In genomic region chr16:85821441-85821901, GRCh38 we compare ENCODE assay signal across 1 cellular context.
TF ChIP-seq lines count a peak whose summit lies in the region.

No MANE protein-coding gene starts in this region.

TF ChIP-seq in HepG2, 621 proteins besides CTCF, POLR2A, EP300 and RAD21 (continued from another document and continues in another):
- no peak for TF ChIP-seq ARID3A (IDR thresholded peaks at IDR 0.05; ENCODE audit: low read depth, low read length)
- TF ChIP-seq ZNF33B (CRISPR knock-in tag; IDR thresholded peaks at IDR 0.05) = no peak
- no peak for TF ChIP-seq ZNF20 (CRISPR knock-in tag; IDR thresholded peaks at IDR 0.05)
- TF ChIP-seq JUN (CRISPR knock-in tag; IDR thresholded peaks at IDR 0.05) = no peak
- TF ChIP-seq, protein P1, sequence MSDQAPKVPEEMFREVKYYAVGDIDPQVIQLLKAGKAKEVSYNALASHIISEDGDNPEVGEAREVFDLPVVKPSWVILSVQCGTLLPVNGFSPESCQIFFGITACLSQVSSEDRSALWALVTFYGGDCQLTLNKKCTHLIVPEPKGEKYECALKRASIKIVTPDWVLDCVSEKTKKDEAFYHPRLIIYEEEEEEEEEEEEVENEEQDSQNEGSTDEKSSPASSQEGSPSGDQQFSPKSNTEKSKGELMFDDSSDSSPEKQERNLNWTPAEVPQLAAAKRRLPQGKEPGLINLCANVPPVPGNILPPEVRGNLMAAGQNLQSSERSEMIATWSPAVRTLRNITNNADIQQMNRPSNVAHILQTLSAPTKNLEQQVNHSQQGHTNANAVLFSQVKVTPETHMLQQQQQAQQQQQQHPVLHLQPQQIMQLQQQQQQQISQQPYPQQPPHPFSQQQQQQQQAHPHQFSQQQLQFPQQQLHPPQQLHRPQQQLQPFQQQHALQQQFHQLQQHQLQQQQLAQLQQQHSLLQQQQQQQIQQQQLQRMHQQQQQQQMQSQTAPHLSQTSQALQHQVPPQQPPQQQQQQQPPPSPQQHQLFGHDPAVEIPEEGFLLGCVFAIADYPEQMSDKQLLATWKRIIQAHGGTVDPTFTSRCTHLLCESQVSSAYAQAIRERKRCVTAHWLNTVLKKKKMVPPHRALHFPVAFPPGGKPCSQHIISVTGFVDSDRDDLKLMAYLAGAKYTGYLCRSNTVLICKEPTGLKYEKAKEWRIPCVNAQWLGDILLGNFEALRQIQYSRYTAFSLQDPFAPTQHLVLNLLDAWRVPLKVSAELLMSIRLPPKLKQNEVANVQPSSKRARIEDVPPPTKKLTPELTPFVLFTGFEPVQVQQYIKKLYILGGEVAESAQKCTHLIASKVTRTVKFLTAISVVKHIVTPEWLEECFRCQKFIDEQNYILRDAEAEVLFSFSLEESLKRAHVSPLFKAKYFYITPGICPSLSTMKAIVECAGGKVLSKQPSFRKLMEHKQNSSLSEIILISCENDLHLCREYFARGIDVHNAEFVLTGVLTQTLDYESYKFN (CRISPR knock-in tag; conservative IDR thresholded peaks at IDR 0.05) = no peak
- no peak for TF ChIP-seq TP53 (CRISPR knock-in tag; conservative IDR thresholded peaks at IDR 0.05)
- TF ChIP-seq MTA3 (CRISPR knock-in tag; IDR thresholded peaks at IDR 0.05) = no peak
- no peak for TF ChIP-seq JDP2 (CRISPR knock-in tag; IDR thresholded peaks at IDR 0.05; ENCODE audit: borderline replicate concordance)
- TF ChIP-seq, protein P2, sequence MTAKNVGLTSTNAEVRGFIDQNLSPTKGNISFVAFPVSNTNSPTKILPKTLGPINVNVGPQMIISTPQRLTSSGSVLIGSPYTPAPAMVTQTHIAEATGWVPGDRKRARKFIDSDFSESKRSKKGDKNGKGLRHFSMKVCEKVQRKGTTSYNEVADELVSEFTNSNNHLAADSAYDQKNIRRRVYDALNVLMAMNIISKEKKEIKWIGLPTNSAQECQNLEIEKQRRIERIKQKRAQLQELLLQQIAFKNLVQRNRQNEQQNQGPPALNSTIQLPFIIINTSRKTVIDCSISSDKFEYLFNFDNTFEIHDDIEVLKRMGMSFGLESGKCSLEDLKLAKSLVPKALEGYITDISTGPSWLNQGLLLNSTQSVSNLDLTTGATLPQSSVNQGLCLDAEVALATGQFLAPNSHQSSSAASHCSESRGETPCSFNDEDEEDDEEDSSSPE (CRISPR knock-in tag; IDR thresholded peaks at IDR 0.05) = no peak
- TF ChIP-seq ZNF775 (CRISPR knock-in tag; IDR thresholded peaks at IDR 0.05; ENCODE audit: borderline replicate concordance) = no peak
- TF ChIP-seq NR1H2 (CRISPR knock-in tag; IDR thresholded peaks at IDR 0.05; ENCODE audit: borderline replicate concordance, low read depth) = no peak
- TF ChIP-seq RXRA (CRISPR knock-in tag; IDR thresholded peaks at IDR 0.05) = peak; percentile 40; the same call in 1 of the 2 replicates
- no peak for TF ChIP-seq TBX3 (IDR thresholded peaks at IDR 0.05; ENCODE audit: borderline replicate concordance)
- no peak for TF ChIP-seq ZBTB10 (CRISPR knock-in tag; IDR thresholded peaks at IDR 0.05; ENCODE audit: borderline replicate concordance)
- TF ChIP-seq ZNF17 (CRISPR knock-in tag; IDR thresholded peaks at IDR 0.05) = no peak
- TF ChIP-seq ZFP36L2 (CRISPR knock-in tag; IDR thresholded peaks at IDR 0.05) = no peak
- TF ChIP-seq, protein P3, sequence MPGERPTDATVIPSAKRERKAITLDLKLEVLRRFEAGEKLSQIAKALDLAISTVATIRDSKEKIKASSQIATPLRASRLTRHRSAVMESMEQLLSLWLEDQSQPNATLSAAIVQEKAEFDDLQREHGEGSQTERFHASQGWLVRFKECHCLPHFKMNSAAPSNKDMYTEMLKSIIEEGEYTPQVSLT (CRISPR knock-in tag; IDR thresholded peaks at IDR 0.05; ENCODE audit: borderline replicate concordance, low read depth) = no peak
- no peak for TF ChIP-seq TBX2 (CRISPR knock-in tag; IDR thresholded peaks at IDR 0.05; ENCODE audit: borderline replicate concordance)
- TF ChIP-seq NFYC (CRISPR knock-in tag; IDR thresholded peaks at IDR 0.05) = no peak
- TF ChIP-seq ZNF3 (CRISPR knock-in tag; IDR thresholded peaks at IDR 0.05) = no peak
- no peak for TF ChIP-seq MATR3 (CRISPR knock-in tag; IDR thresholded peaks at IDR 0.05)
- no peak for TF ChIP-seq RBM22 (optimal IDR thresholded peaks at IDR 0.05; ENCODE audit: low read length)
- TF ChIP-seq, protein P4, sequence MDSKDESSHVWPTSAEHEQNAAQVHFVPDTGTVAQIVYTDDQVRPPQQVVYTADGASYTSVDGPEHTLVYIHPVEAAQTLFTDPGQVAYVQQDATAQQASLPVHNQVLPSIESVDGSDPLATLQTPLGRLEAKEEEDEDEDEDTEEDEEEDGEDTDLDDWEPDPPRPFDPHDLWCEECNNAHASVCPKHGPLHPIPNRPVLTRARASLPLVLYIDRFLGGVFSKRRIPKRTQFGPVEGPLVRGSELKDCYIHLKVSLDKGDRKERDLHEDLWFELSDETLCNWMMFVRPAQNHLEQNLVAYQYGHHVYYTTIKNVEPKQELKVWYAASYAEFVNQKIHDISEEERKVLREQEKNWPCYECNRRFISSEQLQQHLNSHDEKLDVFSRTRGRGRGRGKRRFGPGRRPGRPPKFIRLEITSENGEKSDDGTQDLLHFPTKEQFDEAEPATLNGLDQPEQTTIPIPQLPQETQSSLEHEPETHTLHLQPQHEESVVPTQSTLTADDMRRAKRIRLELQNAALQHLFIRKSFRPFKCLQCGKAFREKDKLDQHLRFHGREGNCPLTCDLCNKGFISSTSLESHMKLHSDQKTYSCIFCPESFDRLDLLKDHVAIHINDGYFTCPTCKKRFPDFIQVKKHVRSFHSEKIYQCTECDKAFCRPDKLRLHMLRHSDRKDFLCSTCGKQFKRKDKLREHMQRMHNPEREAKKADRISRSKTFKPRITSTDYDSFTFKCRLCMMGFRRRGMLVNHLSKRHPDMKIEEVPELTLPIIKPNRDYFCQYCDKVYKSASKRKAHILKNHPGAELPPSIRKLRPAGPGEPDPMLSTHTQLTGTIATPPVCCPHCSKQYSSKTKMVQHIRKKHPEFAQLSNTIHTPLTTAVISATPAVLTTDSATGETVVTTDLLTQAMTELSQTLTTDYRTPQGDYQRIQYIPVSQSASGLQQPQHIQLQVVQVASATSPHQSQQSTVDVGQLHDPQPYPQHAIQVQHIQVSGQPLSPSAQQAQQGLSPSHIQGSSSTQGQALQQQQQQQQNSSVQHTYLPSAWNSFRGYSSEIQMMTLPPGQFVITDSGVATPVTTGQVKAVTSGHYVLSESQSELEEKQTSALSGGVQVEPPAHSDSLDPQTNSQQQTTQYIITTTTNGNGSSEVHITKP (CRISPR knock-in tag; IDR thresholded peaks at IDR 0.05; ENCODE audit: low read depth) = 0 out of 2 replicates have a peak, but pooled peaks have one; percentile 58
- peak; percentile 17; the same call in 1 of the 2 replicates for TF ChIP-seq CEBPG (CRISPR knock-in tag; IDR thresholded peaks at IDR 0.05)
- no peak for TF ChIP-seq TCF7 (IDR thresholded peaks at IDR 0.05; ENCODE audit: low read depth)
- no peak for TF ChIP-seq TSC22D2 (CRISPR knock-in tag; IDR thresholded peaks at IDR 0.05; ENCODE audit: borderline replicate concordance)
- no peak for TF ChIP-seq XBP1 (CRISPR knock-in tag; IDR thresholded peaks at IDR 0.05)
- no peak for TF ChIP-seq ZNF609 (CRISPR knock-in tag; IDR thresholded peaks at IDR 0.05; ENCODE audit: borderline replicate concordance)
- no peak for TF ChIP-seq ZNF563 (CRISPR knock-in tag; IDR thresholded peaks at IDR 0.05)
- TF ChIP-seq ZNF136 (CRISPR knock-in tag; IDR thresholded peaks at IDR 0.05; ENCODE audit: low read depth) = no peak
- TF ChIP-seq ZNF850 (CRISPR knock-in tag; conservative IDR thresholded peaks at IDR 0.05) = no peak
- no peak for TF ChIP-seq ARID2 (CRISPR knock-in tag; IDR thresholded peaks at IDR 0.05; ENCODE audit: borderline replicate concordance)
- TF ChIP-seq ZNF34 (CRISPR knock-in tag; IDR thresholded peaks at IDR 0.05; ENCODE audit: borderline replicate concordance) = no peak
- no peak for TF ChIP-seq ZBTB20 (CRISPR knock-in tag; IDR thresholded peaks at IDR 0.05; ENCODE audit: borderline replicate concordance, low read depth)
- TF ChIP-seq, protein P5, sequence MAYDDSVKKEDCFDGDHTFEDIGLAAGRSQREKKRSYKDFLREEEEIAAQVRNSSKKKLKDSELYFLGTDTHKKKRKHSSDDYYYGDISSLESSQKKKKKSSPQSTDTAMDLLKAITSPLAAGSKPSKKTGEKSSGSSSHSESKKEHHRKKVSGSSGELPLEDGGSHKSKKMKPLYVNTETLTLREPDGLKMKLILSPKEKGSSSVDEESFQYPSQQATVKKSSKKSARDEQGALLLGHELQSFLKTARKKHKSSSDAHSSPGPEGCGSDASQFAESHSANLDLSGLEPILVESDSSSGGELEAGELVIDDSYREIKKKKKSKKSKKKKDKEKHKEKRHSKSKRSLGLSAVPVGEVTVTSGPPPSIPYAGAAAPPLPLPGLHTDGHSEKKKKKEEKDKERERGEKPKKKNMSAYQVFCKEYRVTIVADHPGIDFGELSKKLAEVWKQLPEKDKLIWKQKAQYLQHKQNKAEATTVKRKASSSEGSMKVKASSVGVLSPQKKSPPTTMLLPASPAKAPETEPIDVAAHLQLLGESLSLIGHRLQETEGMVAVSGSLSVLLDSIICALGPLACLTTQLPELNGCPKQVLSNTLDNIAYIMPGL (CRISPR knock-in tag; IDR thresholded peaks at IDR 0.05; ENCODE audit: borderline replicate concordance in 1 of 2, low read depth in 1 of 2) = peak; percentile 51 to 60; a peak in 2 of 4 replicates
- no peak for TF ChIP-seq ZNF720 (CRISPR knock-in tag; IDR thresholded peaks at IDR 0.05)
- TF ChIP-seq RFX1 (IDR thresholded peaks at IDR 0.05) = no peak
- peak; percentile 45; the same call in 1 of the 2 replicates for TF ChIP-seq NRL (CRISPR knock-in tag; IDR thresholded peaks at IDR 0.05; ENCODE audit: borderline replicate concordance)
- TF ChIP-seq ZFP82 (CRISPR knock-in tag; IDR thresholded peaks at IDR 0.05; ENCODE audit: borderline replicate concordance) = no peak
- no peak for TF ChIP-seq ZNF138 (CRISPR knock-in tag; IDR thresholded peaks at IDR 0.05; ENCODE audit: low read depth)
- no peak for TF ChIP-seq POLR2G (IDR thresholded peaks at IDR 0.05; ENCODE audit: low read depth, low read length)
- TF ChIP-seq ZSCAN22 (CRISPR knock-in tag; IDR thresholded peaks at IDR 0.05) = no peak
- TF ChIP-seq SNAI1 (CRISPR knock-in tag; IDR thresholded peaks at IDR 0.05; ENCODE audit: borderline replicate concordance) = no peak
- no peak for TF ChIP-seq ZFP41 (CRISPR knock-in tag; IDR thresholded peaks at IDR 0.05; ENCODE audit: borderline replicate concordance)
- no peak for TF ChIP-seq SIN3B (IDR thresholded peaks at IDR 0.05; ENCODE audit: low read length)
- no peak for TF ChIP-seq NFE2 (CRISPR knock-in tag; IDR thresholded peaks at IDR 0.05)
- TF ChIP-seq ZEB1 (IDR thresholded peaks at IDR 0.05; ENCODE audit: insufficient replicate concordance, low read depth) = no peak
- 0 out of 2 replicates have a peak, but pooled peaks have one; percentile 69 for TF ChIP-seq SMAD3 (CRISPR knock-in tag; IDR thresholded peaks at IDR 0.05)
